ENCODE assay signal across 8 cellular contexts in the genomic region with DNA sequence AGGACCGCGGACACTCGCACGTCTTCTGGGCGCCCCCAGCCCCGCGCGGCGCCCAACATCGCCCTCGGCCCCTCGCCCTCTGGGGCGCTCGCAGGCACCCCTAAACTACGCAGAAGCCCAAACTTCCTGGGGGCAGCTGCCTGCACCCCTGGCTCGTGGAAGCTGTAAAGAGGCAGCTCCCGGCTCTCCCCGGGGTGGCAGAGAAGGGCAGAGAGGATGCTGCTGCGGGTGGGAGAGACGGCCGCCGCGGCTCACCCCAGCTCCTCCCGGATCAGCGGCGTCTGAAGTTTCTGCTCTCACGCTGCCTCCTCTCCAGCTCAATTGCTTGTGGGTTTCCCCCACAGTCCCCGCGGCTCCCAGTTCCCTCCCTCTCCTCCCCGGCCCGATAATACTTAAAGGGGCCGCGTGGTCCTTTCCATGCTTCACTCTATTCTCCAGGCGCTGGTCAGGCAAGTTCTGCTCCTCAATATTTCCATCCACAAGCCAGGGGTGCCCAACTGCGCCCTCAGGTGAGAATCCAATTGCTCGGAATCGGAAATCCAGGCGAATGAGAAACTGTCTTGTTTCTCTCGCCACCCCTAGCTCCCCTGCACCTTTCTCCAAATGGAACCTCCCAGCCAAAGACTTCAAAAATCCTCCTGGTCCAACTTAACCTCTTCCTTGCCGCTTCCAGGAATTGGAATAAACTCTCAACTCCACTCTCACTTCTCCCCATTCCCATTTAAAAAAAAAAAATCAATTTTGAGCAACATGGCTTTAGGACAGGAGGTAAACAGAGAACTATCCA.
DNase-seq lines count a peak whose midpoint lies in the region; ATAC-seq, FAIRE-seq and TF ChIP-seq lines count a peak whose summit lies in the region.

No MANE protein-coding gene starts in this region.

- ATAC-seq in GM19023 (IDR thresholded peaks at IDR 0.05; ENCODE audit: unreplicated experiment) (peak; percentile 60), HepG2 (peak; percentile 89), HG03139 (IDR thresholded peaks at IDR 0.05; ENCODE audit: unreplicated experiment) (no peak)

- H3K4me3 ChIP-seq in AG04450 (ENCODE audit: low read depth, low read length) (peak overlapping the region; percentile 82), MG63 (peak overlapping the region; percentile 59), SK-N-SH (ENCODE audit: low read depth in 2 of 2, low read length in 1 of 2) (peak overlapping the region; percentile 89 to 98), endocrine pancreas (ENCODE audit: control insufficient read depth, insufficient read depth, low read length) (peak overlapping the region; percentile 74), HepG2 (replicated peaks in 1 of 3; ENCODE audit: insufficient read depth in 1 of 3, low read depth in 2 of 3, low read length in 3 of 3) (peak overlapping the region; percentile 95 to 98 (median 95)), stomach smooth muscle (ENCODE audit: low read length in 2 of 2) (peak overlapping the region; percentile 89 to 95)

- H3F3A ChIP-seq in SK-N-SH (replicated peaks; ENCODE audit: insufficient read depth): peaks cover 6% of the 10 kb centered on the region

- H3K36me3 ChIP-seq in MG63 (no peaks in the 10 kb centered on the region), SK-N-SH (replicated peaks in 1 of 2; ENCODE audit: control insufficient read depth in 1 of 2, insufficient read depth in 2 of 2, low read length in 1 of 2) (no peaks in the 10 kb centered on the region), endocrine pancreas (ENCODE audit: control insufficient read depth, insufficient read depth, low read length) (no peaks in the 10 kb centered on the region), HepG2 (replicated peaks in 1 of 2; ENCODE audit: control insufficient read depth in 1 of 2, insufficient read depth in 2 of 2, low read length in 2 of 2) (no peaks in the 10 kb centered on the region), stomach smooth muscle (ENCODE audit: control insufficient read depth in 2 of 2, insufficient read depth in 2 of 2, low read length in 2 of 2) (no peaks in the 10 kb centered on the region)

- intact Hi-C loops in HepG2 (cut with micrococcal nuclease; ENCODE audit: unreplicated experiment): loop anchor here (2.0 to 5.0 kb wide), 2 partner anchors 175 to 187 kb away; no protein-coding TSS in a partner anchor

- no TSS peak for BruUV-seq in HepG2 (replicated peaks; lab: Mats Ljungman, UMichigan)

- TF ChIP-seq RAD21 in SK-N-SH (IDR thresholded peaks at IDR 0.05; ENCODE audit: low read length) (no peak), HepG2 (CRISPR knock-in tag; IDR thresholded peaks at IDR 0.05) (no peak)

- DNase-seq in AG04450 (ENCODE audit: low read depth, low spot score) (peak; percentile 77), MG63 (peak; percentile 85), SK-N-SH (peak; percentile 89), HepG2 (ENCODE audit: low spot score) (peak; percentile 84)

- H3K4me1 ChIP-seq in SK-N-SH (ENCODE audit: control insufficient read depth in 1 of 2, insufficient read depth in 2 of 2, low read depth in 1 of 2, low read length in 1 of 2) (peaks cover 7 to 22% of the 10 kb centered on the region in 2 experiments; a peak in 3 of 4 replicates), endocrine pancreas (ENCODE audit: control insufficient read depth, insufficient read depth, low read length) (peaks cover 7% of the 10 kb centered on the region), HepG2 (ENCODE audit: insufficient read depth, low read length) (peaks cover 18% of the 10 kb centered on the region), stomach smooth muscle (ENCODE audit: control insufficient read depth, insufficient read depth, low read length) (peaks cover 2% of the 10 kb centered on the region)

- H3K79me2 ChIP-seq in SK-N-SH (ENCODE audit: insufficient read depth) (peaks cover 46% of the 10 kb centered on the region), HepG2 (ENCODE audit: insufficient read depth, low read length) (peaks cover 59% of the 10 kb centered on the region)

- H3K27me3 ChIP-seq in AG04450 (ENCODE audit: control insufficient read depth, insufficient read depth, low read length): no peaks in the 10 kb centered on the region
- no peaks in the 10 kb centered on the region for H3K27me3 ChIP-seq in MG63
- H3K27me3 ChIP-seq in SK-N-SH (ENCODE audit: insufficient read depth): no peaks in the 10 kb centered on the region
- no peaks in the 10 kb centered on the region for H3K27me3 ChIP-seq in endocrine pancreas (ENCODE audit: control insufficient read depth, insufficient read depth, low read length)
- no peaks in the 10 kb centered on the region; a peak in 1 of 5 replicates for H3K27me3 ChIP-seq in HepG2 (ENCODE audit: control insufficient read depth in 1 of 2, insufficient read depth in 2 of 2, low read length in 2 of 2)
- no peaks in the 10 kb centered on the region for H3K27me3 ChIP-seq in stomach smooth muscle (ENCODE audit: control insufficient read depth in 1 of 2, insufficient read depth in 2 of 2, low read length in 2 of 2)

- peak; percentile 84 for FAIRE-seq in HepG2 (lab: Jason Lieb, UNC)

- WGBS in SK-N-SH (ENCODE audit: low lambda C conversion rate): 0% methylated on average over 24 of the region's 40 CpGs
- under 1% methylated on average over 12 of the region's 40 CpGs for WGBS in HepG2 (ENCODE audit: low lambda C conversion rate)

- H3K9me3 ChIP-seq in AG04450 (ENCODE audit: control insufficient read depth, insufficient read depth, low read length): no peaks in the 10 kb centered on the region; the same call in 1 of the 2 replicates
- no peaks in the 10 kb centered on the region for H3K9me3 ChIP-seq in MG63
- no peaks in the 10 kb centered on the region for H3K9me3 ChIP-seq in SK-N-SH
- no peaks in the 10 kb centered on the region for H3K9me3 ChIP-seq in endocrine pancreas (ENCODE audit: control insufficient read depth, low read length)
- no peaks in the 10 kb centered on the region for H3K9me3 ChIP-seq in HepG2 (ENCODE audit: low read length)
- H3K9me3 ChIP-seq in stomach smooth muscle (ENCODE audit: control insufficient read depth in 2 of 2, low read length in 2 of 2): no peaks in the 10 kb centered on the region

- peak; percentile 80 to 90 for TF ChIP-seq POLR2A in HepG2 (IDR thresholded peaks at IDR 0.05; ENCODE audit: insufficient read depth in 1 of 2, low read depth in 2 of 2, low read length in 2 of 2)

- no peaks in the 10 kb centered on the region for H3K9me2 ChIP-seq in SK-N-SH

- peaks cover 19% of the 10 kb centered on the region for H4K20me1 ChIP-seq in SK-N-SH (ENCODE audit: insufficient read depth)
- H4K20me1 ChIP-seq in HepG2 (ENCODE audit: insufficient read depth, low read length): no peaks in the 10 kb centered on the region; the same call in 1 of the 2 replicates

- H2AFZ ChIP-seq in SK-N-SH (ENCODE audit: low read depth) (peak overlapping the region; percentile 87), HepG2 (ENCODE audit: low read length) (peak overlapping the region; percentile 99)

- H3K9ac ChIP-seq in SK-N-SH (peak overlapping the region; percentile 94), endocrine pancreas (ENCODE audit: control insufficient read depth, insufficient read depth, low read length) (peak overlapping the region; percentile 82), HepG2 (ENCODE audit: insufficient read depth, low read depth, low read length) (peak overlapping the region; percentile 88), stomach smooth muscle (ENCODE audit: low read length in 2 of 2) (peak overlapping the region; percentile 84 to 94)

- POLR2A ChIA-PET in AG04450 (lab: Yijun Ruan, JAX): interaction anchor here (0.7 to 1.7 kb wide), 11 partner anchors 10 to 357 kb away, joined by 3 to 6 read pairs (median 3); no protein-coding TSS in a partner anchor
- POLR2A ChIA-PET in SK-N-SH (lab: Yijun Ruan, JAX): no interaction called here
- POLR2A ChIA-PET in HepG2 (lab: Yijun Ruan, JAX): interaction anchor here (0.9 to 1.9 kb wide), 14 partner anchors 9 to 351 kb away, joined by 3 to 13 read pairs (median 6); no protein-coding TSS in a partner anchor

- in situ Hi-C loops in HepG2 (cut with HindIII; ENCODE audit: extremely low pct_ligation_motif_present, low pct_unique_long_range_greater_than_20kb): loop anchor here (5.0 kb wide), 1 partner anchor 352 kb away; no protein-coding TSS in a partner anchor

- peak in 1 of 2 experiments; percentile 63; a peak in 2 of 4 replicates for TF ChIP-seq EP300 in SK-N-SH (IDR thresholded peaks at IDR 0.05; ENCODE audit: borderline replicate concordance in 1 of 2, low read depth in 1 of 2, low read length in 1 of 2)
- TF ChIP-seq EP300 in HepG2 (IDR thresholded peaks at IDR 0.05; ENCODE audit: low read depth in 2 of 2, low read length in 2 of 2): peak in 1 of 2 experiments; percentile 3; a peak in 1 of 4 replicates
- TF ChIP-seq EP300 in HepG2 (CRISPR knock-in tag; IDR thresholded peaks at IDR 0.05; ENCODE audit: borderline replicate concordance): no peak

- CTCF ChIA-PET in AG04450 (lab: Charles Lee) (interaction anchor here (0.6 to 2.3 kb wide), 8 partner anchors 8 to 759 kb away, joined by 3 to 23 read pairs (median 7); no protein-coding TSS in a partner anchor), SK-N-SH (lab: Yijun Ruan, JAX) (interaction anchor here (0.6 to 3.1 kb wide), 10 partner anchors 10 to 374 kb away, joined by 3 to 19 read pairs (median 4); no protein-coding TSS in a partner anchor), HepG2 (lab: Yijun Ruan, JAX; ENCODE audit: low intra/inter-chr PET ratio, low total read pairs) (no interaction called here)

- H3K27ac ChIP-seq in AG04450 (ENCODE audit: low read depth, low read length) (peak overlapping the region; percentile 98), SK-N-SH (ENCODE audit: low read depth in 2 of 2, low read length in 1 of 2) (peak overlapping the region; percentile 96 to 100), HepG2 (ENCODE audit: extremely low read length, insufficient read depth, low read length) (peak overlapping the region; percentile 98), stomach smooth muscle (ENCODE audit: low read length) (peak overlapping the region; percentile 93)

- TF ChIP-seq CTCF in AG04450 (IDR thresholded peaks at IDR 0.05; ENCODE audit: low read depth, low read length) (no peak), SK-N-SH (IDR thresholded peaks at IDR 0.05) (no peak), HepG2 (CRISPR knock-in tag; IDR thresholded peaks at IDR 0.05) (peak; percentile 53)

- H3K4me2 ChIP-seq in SK-N-SH: peak overlapping the region; percentile 79
- peak overlapping the region; percentile 82 for H3K4me2 ChIP-seq in HepG2 (ENCODE audit: low read depth, low read length)

TF ChIP-seq in SK-N-SH, 30 proteins besides CTCF, POLR2A, EP300 and RAD21 (continues in another document):
- TF ChIP-seq YY1 (IDR thresholded peaks at IDR 0.05; ENCODE audit: low read depth): no peak; the same call in 1 of the 2 replicates

TF ChIP-seq in HepG2, 621 proteins besides CTCF, POLR2A, EP300 and RAD21 (continues in another document):
- TF ChIP-seq SUZ12 (IDR thresholded peaks at IDR 0.05; ENCODE audit: low read depth, low read length) (no peak), ZNF205 (CRISPR knock-in tag; IDR thresholded peaks at IDR 0.05) (no peak; the same call in 1 of the 2 replicates), DR1 (CRISPR knock-in tag; IDR thresholded peaks at IDR 0.05) (peak; percentile 62; the same call in 1 of the 2 replicates), MED8 (CRISPR knock-in tag; IDR thresholded peaks at IDR 0.05; ENCODE audit: insufficient replicate concordance) (no peak), MAZ (IDR thresholded peaks at IDR 0.05; ENCODE audit: borderline replicate concordance, low read depth, low read length) (no peak), MAZ (CRISPR knock-in tag; IDR thresholded peaks at IDR 0.05; ENCODE audit: low read depth) (no peak)
